20 cellular contexts compared by ENCODE assay signal in the genomic region with DNA sequence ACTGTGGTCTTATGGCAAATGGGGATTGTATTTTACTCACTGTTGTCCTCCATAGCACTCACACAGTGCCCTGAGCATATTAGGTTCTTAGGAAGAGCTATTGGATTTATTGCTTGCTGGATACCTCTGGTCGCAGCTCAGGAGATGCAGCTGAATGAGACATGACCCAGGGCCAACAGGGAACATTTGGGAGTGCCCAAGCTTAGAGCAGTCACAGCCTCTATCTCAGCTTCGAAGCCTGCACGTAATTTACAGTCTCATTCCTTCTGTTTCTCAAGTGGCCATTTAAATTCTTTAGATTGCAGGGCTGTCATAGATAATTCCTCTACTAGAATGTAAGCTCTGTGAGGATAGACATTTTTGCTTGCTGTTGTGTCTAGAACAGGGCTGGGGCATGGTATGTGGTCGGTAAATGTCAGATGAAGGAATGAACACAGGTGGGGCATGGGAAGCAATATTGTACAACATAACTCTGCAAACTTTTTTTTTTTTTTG.
DNase-seq lines count a peak whose midpoint lies in the region; ATAC-seq lines count a peak whose summit lies in the region.
"Had no signal": no experiment of that assay in that cellular context is flagged by ENCODE, and none has a peak within 500 bp of the region (broad histone marks: within the 10 kb centered on the region; RNA-seq: fewer than 3 reads in every experiment).

No MANE protein-coding gene starts in this region.

- ATAC-seq in GM18498 (IDR thresholded peaks at IDR 0.05; ENCODE audit: unreplicated experiment) (peak; percentile 31), GM19467 (IDR thresholded peaks at IDR 0.05; ENCODE audit: unreplicated experiment) (peak; percentile 17), HG02870 (IDR thresholded peaks at IDR 0.05; ENCODE audit: unreplicated experiment) (peak; percentile 9), HG03439 (IDR thresholded peaks at IDR 0.05; ENCODE audit: unreplicated experiment) (peak; percentile 12), HG02763 (IDR thresholded peaks at IDR 0.05; ENCODE audit: unreplicated experiment) (no peak)
- ATAC-seq: A549; activated CD4-positive, alpha-beta T cell treated with anti-CD3 and anti-CD28 coated beads for 36 hours; heart left ventricle; left ventricle myocardium superior; psoas muscle had no signal

- DNase-seq in ureter (ENCODE audit: low spot score) (no peak), SIG-M5 treated with dmso at 0.1 percent for 504 hours (lab: John Stamatoyannopoulos, UW; ENCODE audit: unreplicated experiment) (no peak)
- DNase-seq in stimulated activated CD4-positive, alpha-beta T cell treated with anti-CD3 and anti-CD28 coated beads, Interleukin-1b, Interleukin-23, amount 100 ng/mL, for 48 hours: no peak
- DNase-seq: activated CD4-positive, alpha-beta T cell treated with anti-CD3 and anti-CD28 coated beads for 36 hours; cortex of kidney; heart left ventricle; left ventricle myocardium superior; NCI-H2029 treated with DMSO at 0.1 percent for 48 hours; NCI-H446; psoas muscle; RPMI8226; stimulated activated CD4-positive, alpha-beta T cell treated with anti-CD3 and anti-CD28 coated beads, Interleukin-4, amount 100 ng/mL, for 24 hours; stomach; upper lobe of left lung had no signal
